ENCODE assay signal across 1 cellular context in genomic region chr17:5812590-5812989, GRCh38.
TF ChIP-seq lines count a peak whose summit lies in the region.

No MANE protein-coding gene starts in this region.

TF ChIP-seq in WTC11, 78 proteins besides CTCF, POLR2A, EP300 and RAD21 (continued from another document):
- TF ChIP-seq ERG (CRISPR knock-in tag; IDR thresholded peaks at IDR 0.05) (no peak), TCF7 (CRISPR knock-in tag; IDR thresholded peaks at IDR 0.05; ENCODE audit: low read depth) (no peak), MXD4 (CRISPR knock-in tag; IDR thresholded peaks at IDR 0.05; ENCODE audit: borderline replicate concordance) (no peak)
